27 cellular contexts compared by ENCODE assay signal in the genomic region with DNA sequence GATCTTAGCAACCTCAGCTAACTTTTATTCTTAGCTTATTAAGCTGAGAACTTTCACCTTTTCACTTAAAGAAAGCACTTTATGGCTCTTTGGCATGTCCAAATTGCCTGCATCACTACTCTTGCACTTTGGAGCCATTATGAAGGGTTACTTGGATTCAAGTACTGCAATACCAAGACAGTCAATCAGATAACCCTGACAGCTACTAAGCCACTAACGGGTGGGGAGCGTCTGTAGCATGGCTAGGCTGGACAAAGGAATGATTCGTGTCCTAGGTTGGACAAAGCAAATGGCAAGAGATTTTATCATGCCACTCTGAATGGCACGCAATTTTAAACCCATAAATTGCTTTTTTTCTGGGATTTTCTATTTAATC. TPM values are rescaled to one million over a fixed set of nuclear protein-coding genes. Genes with fewer than 3 reads are reported as not detected.
"Had no signal": no experiment of that assay in that cellular context is flagged by ENCODE, and none has a peak within 500 bp of the region (broad histone marks: within the 10 kb centered on the region; RNA-seq: fewer than 3 reads in every experiment).

No MANE protein-coding gene starts in this region.

- H3K27ac ChIP-seq: gastroesophageal sphincter, left lung, lower lobe of right lung, ovary, right lobe of liver, thoracic aorta, upper lobe of left lung, vagina, VCaP had no signal

- ATAC-seq: activated CD4-positive, CD25-positive, alpha-beta regulatory T cell treated with anti-CD3 and anti-CD28 coated beads, Interleukin-2, amount 50 U/mL, for 24 hours; gastroesophageal sphincter; left lung; lower lobe of right lung; right lobe of liver had no signal

- DNase-seq: activated CD4-positive, alpha-beta memory T cell treated with anti-CD3 and anti-CD28 coated beads for 36 hours; activated CD4-positive, alpha-beta T cell treated with anti-CD3 and anti-CD28 coated beads, Interleukin-2, amount 10 ng/mL, durations not matched to agents 24 days and 14 days; activated CD8-positive, alpha-beta memory T cell treated with anti-CD3 and anti-CD28 coated beads, Interleukin-2, amount 50 U/mL, for 48 hours; activated gamma-delta T cell treated with Interleukin-2 at 50 U/mL for 16 hours; activated naive CD4-positive, alpha-beta T cell treated with anti-CD3 and anti-CD28 coated beads, Interleukin-2, amount 50 U/mL, for 16 hours; activated T-cell treated with anti-CD3 and anti-CD28 coated beads, Interleukin-2, amount 50 U/mL, for 24 hours; amygdala; caudate nucleus; dermis blood vessel endothelial cell; effector memory CD4-positive, alpha-beta T cell; erythroblast; hippocampal formation; left lung; lower lobe of right lung; mesenchymal stem cell; ovary; right lobe of liver; stimulated activated CD4-positive, alpha-beta T cell treated with anti-CD3 and anti-CD28 coated beads, Interleukin-12 subunit alpha, Interleukin-12 subunit beta, amount 100 ng/mL, for 4 hours; stimulated activated CD4-positive, alpha-beta T cell treated with anti-CD3 and anti-CD28 coated beads, Interleukin-4, amount 100 ng/mL, for 1 hour; upper lobe of left lung had no signal

- H3K27me3 ChIP-seq: gastroesophageal sphincter, left lung, ovary, right lobe of liver, upper lobe of left lung, vagina had no signal

- H3K4me3 ChIP-seq: gastroesophageal sphincter, left lung, lower lobe of right lung, ovary, right lobe of liver, thoracic aorta, upper lobe of left lung, vagina had no signal

- H3K9me3 ChIP-seq: gastroesophageal sphincter, lower lobe of right lung, ovary, right lobe of liver, thoracic aorta, upper lobe of left lung, vagina had no signal

- H3K4me1 ChIP-seq: gastroesophageal sphincter, left lung, lower lobe of right lung, right lobe of liver, upper lobe of left lung, vagina had no signal

- H3K36me3 ChIP-seq: gastroesophageal sphincter, left lung, lower lobe of right lung, ovary, right lobe of liver, thoracic aorta, upper lobe of left lung, vagina had no signal

RNA-seq across cellular contexts. Expression of a gene that starts 39.6 kb away (rescaled TPM):
- total RNA-seq: myocyte; T-helper 1 cell treated with Interleukin-12 subunit alpha and Interleukin-12 subunit beta and Interleukin-4 antibody, amounts not matched to agents 30 ng/mL and 1 ng/mL, for 36 hours had no signal
